ENCODE assay signal across 9 cellular contexts in genomic region chr11:45859661-45860140, GRCh38. TPM values are rescaled to one million over a fixed set of nuclear protein-coding genes. Genes with fewer than 3 reads are reported as not detected.
DNase-seq lines count a peak whose midpoint lies in the region; ATAC-seq and TF ChIP-seq lines count a peak whose summit lies in the region.
"Had no signal": no experiment of that assay in that cellular context is flagged by ENCODE, and none has a peak within 500 bp of the region (broad histone marks: within the 10 kb centered on the region; RNA-seq: fewer than 3 reads in every experiment).

No MANE protein-coding gene starts in this region.

- H3K4me3 Mint-ChIP-seq in GM23338 = no peak overlapping the region; the same call in 2 of the 3 replicates
- no peak overlapping the region for H3K4me3 Mint-ChIP-seq in naive thymus-derived CD8-positive, alpha-beta T cell

- H3K4me1 Mint-ChIP-seq in GM23338 = peaks cover 32% of the 10 kb centered on the region
- H3K4me1 Mint-ChIP-seq in naive thymus-derived CD8-positive, alpha-beta T cell = peaks cover 0 to 6% (median 3%) of the 10 kb centered on the region in 4 donors

- no peak for TF ChIP-seq CTCF in GM23338 (conservative IDR thresholded peaks at IDR 0.05; ENCODE audit: low read depth in 2 of 2)

- no peaks in the 10 kb centered on the region for H3K9me2 ChIP-seq in GM23338 (ENCODE audit: insufficient read depth)

- H3K9me3 Mint-ChIP-seq in GM23338 = no peaks in the 10 kb centered on the region
- H3K9me3 Mint-ChIP-seq in naive thymus-derived CD8-positive, alpha-beta T cell = no peaks in the 10 kb centered on the region

- H3K4me3 ChIP-seq in GM23338 = no peak overlapping the region
- peak overlapping the region; percentile 40 for H3K4me3 ChIP-seq in adipocyte (ENCODE audit: low read length)

- H3K27ac ChIP-seq in GM23338 (ENCODE audit: low read depth) = peak overlapping the region; percentile 63; the same call in 1 of the 2 replicates

- peaks cover 4% of the 10 kb centered on the region for H3K27me3 Mint-ChIP-seq in GM23338 (ENCODE audit: insufficient read depth, low read depth, poor library complexity)
- H3K27me3 Mint-ChIP-seq in naive thymus-derived CD8-positive, alpha-beta T cell = no peaks in the 10 kb centered on the region

- no peaks in the 10 kb centered on the region for H3K27me3 ChIP-seq in GM23338 (ENCODE audit: insufficient read depth)
- no peaks in the 10 kb centered on the region for H3K27me3 ChIP-seq in adipocyte (replicated peaks; ENCODE audit: control insufficient read depth, insufficient read depth, low read length)

- H3K9me3 ChIP-seq in adipocyte (ENCODE audit: control insufficient read depth, low read length) = no peaks in the 10 kb centered on the region

- POLR2A ChIA-PET in naive thymus-derived CD8-positive, alpha-beta T cell (lab: Charles Lee) = interaction anchor here (1.3 kb wide), 1 partner anchor 9 kb away, joined by 3 read pairs; no protein-coding TSS in a partner anchor

- H3K36me3 ChIP-seq in GM23338 (ENCODE audit: insufficient read depth) = no peaks in the 10 kb centered on the region
- H3K36me3 ChIP-seq in adipocyte (ENCODE audit: control insufficient read depth, insufficient read depth, low read length, severe bottlenecking) = peaks cover 42% of the 10 kb centered on the region

- H3K4me2 ChIP-seq in GM23338 = no peak overlapping the region

- no peaks in the 10 kb centered on the region for H3F3A ChIP-seq in GM23338 (replicated peaks; ENCODE audit: low read depth)

- peak; percentile 41 for DNase-seq in GM23338 (ENCODE audit: low spot score)
- DNase-seq in adipocyte (ENCODE audit: low read depth) = peak; percentile 97
- peak; percentile 94 for DNase-seq in cardiac septum (ENCODE audit: low spot score)
- peak; percentile 86 for DNase-seq in putamen (ENCODE audit: low spot score)
- DNase-seq in stimulated activated CD4-positive, alpha-beta T cell treated with anti-CD3 and anti-CD28 coated beads, Interleukin-4, amount 100 ng/mL, for 1 hour = no peak
- DNase-seq in naive thymus-derived CD8-positive, alpha-beta T cell = no peak

- H3K36me3 Mint-ChIP-seq in GM23338 (ENCODE audit: low read depth) = peaks cover 21% of the 10 kb centered on the region; the same call in 1 of the 3 replicates
- peaks cover 4 to 91% (median 40%) of the 10 kb centered on the region in 3 donors for H3K36me3 Mint-ChIP-seq in naive thymus-derived CD8-positive, alpha-beta T cell

- H3K4me1 ChIP-seq in GM23338 (ENCODE audit: insufficient read depth) (peaks cover 23% of the 10 kb centered on the region), adipocyte (ENCODE audit: control insufficient read depth, insufficient read depth, low read length) (peaks cover 57% of the 10 kb centered on the region)

- H2AFZ ChIP-seq in GM23338 = no peak overlapping the region

- no peaks in the 10 kb centered on the region; the same call in 1 of the 2 replicates for H3K79me2 ChIP-seq in GM23338 (replicated peaks; ENCODE audit: insufficient read depth)

- H4K20me1 ChIP-seq in GM23338 (replicated peaks; ENCODE audit: insufficient read depth) = peaks cover 17% of the 10 kb centered on the region

- intact Hi-C loops in cardiac septum (cut with DNase I) = no loop called here

- ATAC-seq in GM23338 = peak; percentile 79
- ATAC-seq in naive thymus-derived CD8-positive, alpha-beta T cell = no peak
- no peak for ATAC-seq in HG02970 (IDR thresholded peaks at IDR 0.05; ENCODE audit: low FRiP score, unreplicated experiment)
- ATAC-seq in HG02588 (IDR thresholded peaks at IDR 0.05; ENCODE audit: unreplicated experiment) = no peak
- ATAC-seq: HCT116 had no signal

- H3K9ac ChIP-seq in adipocyte (ENCODE audit: low read length) = peak overlapping the region; percentile 64

- H3K27ac Mint-ChIP-seq in GM23338 = no peak overlapping the region
- no peak overlapping the region for H3K27ac Mint-ChIP-seq in naive thymus-derived CD8-positive, alpha-beta T cell

TF ChIP-seq in GM23338, 12 proteins besides CTCF, POLR2A, EP300 and RAD21:
- TF ChIP-seq REST (IDR thresholded peaks at IDR 0.05; ENCODE audit: unreplicated experiment) (no peak), EZH2 (IDR thresholded peaks at IDR 0.05; ENCODE audit: low read depth, unreplicated experiment) (no peak), ZNF331 (CRISPR knock-in tag; IDR thresholded peaks at IDR 0.05; ENCODE audit: low read depth) (no peak), STAT1 (IDR thresholded peaks at IDR 0.05; ENCODE audit: unreplicated experiment) (no peak), EZH2phosphoT487 (IDR thresholded peaks at IDR 0.05; ENCODE audit: unreplicated experiment) (no peak)

RNA-seq across cellular contexts. Expression of gene CRY2, which starts 12.4 kb away (rescaled TPM):
- total RNA-seq in GM23338 (2014; rRNA removed; shearing (Covaris generic)) = 14.6 and 15.4 TPM in 2 replicates
- 5.6 and 9.5 TPM in 2 replicates for polyA plus RNA-seq in GM23338 (2016; fragmentation: Nextera tagmentation; extraction: Ambion mirVana)
- total RNA-seq in cardiac septum = 49.6 TPM
- 10 to 100 TPM; 59.5 to 64.5 TPM for total RNA-seq in naive thymus-derived CD8-positive, alpha-beta T cell
- polyA plus RNA-seq in naive thymus-derived CD8-positive, alpha-beta T cell = 10 to 100 TPM; 24.3 to 33.4 (median 30.3) TPM

RNA-seq across cellular contexts. Expression of gene MAPK8IP1, which starts 25.8 kb away (rescaled TPM):
- total RNA-seq in GM23338 (2014; rRNA removed; shearing (Covaris generic)) = 34.1 and 39.4 TPM in 2 replicates
- 5.9 and 6.8 TPM in 2 replicates for polyA plus RNA-seq in GM23338 (2016; fragmentation: Nextera tagmentation; extraction: Ambion mirVana)
- 7.5 TPM for total RNA-seq in cardiac septum
- 1 to 10 TPM; 1.6 to 2.1 TPM for total RNA-seq in naive thymus-derived CD8-positive, alpha-beta T cell
- not detected for polyA plus RNA-seq in naive thymus-derived CD8-positive, alpha-beta T cell

RNA-seq across cellular contexts. Expression of gene FREY1, which starts 47.4 kb away (rescaled TPM):
- 1.1 TPM in 1 of 2 replicates, not detected in the other for total RNA-seq in GM23338 (2014; rRNA removed; shearing (Covaris generic))
- not detected in 2 replicates for polyA plus RNA-seq in GM23338 (2016; fragmentation: Nextera tagmentation; extraction: Ambion mirVana)
- 0.54 TPM for total RNA-seq in cardiac septum
- 1 to 10 TPM; 3.1 to 3.4 TPM for total RNA-seq in naive thymus-derived CD8-positive, alpha-beta T cell
- not detected for polyA plus RNA-seq in naive thymus-derived CD8-positive, alpha-beta T cell

RNA-seq across cellular contexts. Expression of gene SLC35C1, which starts 54.8 kb away (rescaled TPM):
- total RNA-seq in GM23338 (2014; rRNA removed; shearing (Covaris generic)) = 6.9 and 11.0 TPM in 2 replicates
- polyA plus RNA-seq in GM23338 (2016; fragmentation: Nextera tagmentation; extraction: Ambion mirVana) = 6.8 and 7.7 TPM in 2 replicates
- total RNA-seq in cardiac septum = 7.5 TPM
- 10 to 100 TPM; 11.8 to 12.3 TPM for total RNA-seq in naive thymus-derived CD8-positive, alpha-beta T cell
- 10 to 100 TPM in 1 of 3 donors, 1 to 10 TPM in 2; 5.6 to 10.0 (median 8.4) TPM for polyA plus RNA-seq in naive thymus-derived CD8-positive, alpha-beta T cell

RNA-seq across cellular contexts. Expression of gene PEX16, which starts 58.0 kb away (rescaled TPM):
- total RNA-seq in GM23338 (2014; rRNA removed; shearing (Covaris generic)) = 22.4 and 34.1 TPM in 2 replicates
- 23.3 and 27.6 TPM in 2 replicates for polyA plus RNA-seq in GM23338 (2016; fragmentation: Nextera tagmentation; extraction: Ambion mirVana)
- total RNA-seq in cardiac septum = 13.0 TPM
- total RNA-seq in naive thymus-derived CD8-positive, alpha-beta T cell = 10 to 100 TPM; 66.8 to 74.1 TPM
- 10 to 100 TPM; 46.1 to 54.1 (median 53.2) TPM for polyA plus RNA-seq in naive thymus-derived CD8-positive, alpha-beta T cell

Comparison
In these comparisons a context has a peak if more than half of its experiments do, and no peak if none do; other contexts are left out.
1. DNase-seq: peak in GM23338 (single experiment), adipocyte (single experiment), cardiac septum (single experiment) and putamen (single experiment); none in stimulated activated CD4-positive, alpha-beta T cell treated with anti-CD3 and anti-CD28 coated beads, Interleukin-4, amount 100 ng/mL, for 1 hour (single experiment) and naive thymus-derived CD8-positive, alpha-beta T cell (0 of 10).